In genomic region chr5:143213231-143213850, GRCh38 we compare ENCODE assay signal across 9 cellular contexts.
DNase-seq lines count a peak whose midpoint lies in the region; ATAC-seq and TF ChIP-seq lines count a peak whose summit lies in the region.
"Had no signal": no experiment of that assay in that cellular context is flagged by ENCODE, and none has a peak within 500 bp of the region (broad histone marks: within the 10 kb centered on the region; RNA-seq: fewer than 3 reads in every experiment).

No MANE protein-coding gene starts in this region.

- H3K4me1 Mint-ChIP-seq in chondrocyte (ENCODE audit: low read depth) = peaks cover 20% of the 10 kb centered on the region

- intact Hi-C loops in lower lobe of right lung (cut with DNase I) = no loop called here

- ATAC-seq in HG02938 (IDR thresholded peaks at IDR 0.05; ENCODE audit: unreplicated experiment) (peak; percentile 3), lower lobe of right lung (no peak)

- peak overlapping the region; percentile 21 for H3K4me3 Mint-ChIP-seq in chondrocyte (ENCODE audit: unreplicated experiment)

- H3K27me3 ChIP-seq in GM06990 (replicated peaks; ENCODE audit: control insufficient read depth, insufficient read depth, low read length) (no peaks in the 10 kb centered on the region), lower lobe of right lung (ENCODE audit: low read depth) (no peaks in the 10 kb centered on the region), MG63 (no peaks in the 10 kb centered on the region)

- 79 to 94% methylated on average over 5 to 6 of the region's 6 CpGs for WGBS in mesodermal cell (ENCODE audit: insufficient coverage in 2 of 2), 2 experiments

- H3K36me3 Mint-ChIP-seq in chondrocyte (ENCODE audit: low read depth) = peaks cover 13% of the 10 kb centered on the region

- no peaks in the 10 kb centered on the region for H3K27me3 Mint-ChIP-seq in chondrocyte (ENCODE audit: low read depth)

- H3K4me1 ChIP-seq in mesodermal cell (ENCODE audit: control insufficient read depth, insufficient read depth, low read length, poor library complexity, severe bottlenecking) (peaks cover 12% of the 10 kb centered on the region), lower lobe of right lung (peaks cover 31% of the 10 kb centered on the region)

- peak overlapping the region; percentile 42 for H3K27ac ChIP-seq in mesodermal cell (ENCODE audit: low read depth, low read length, severe bottlenecking)
- no peak overlapping the region for H3K27ac ChIP-seq in lower lobe of right lung

- H3K9me3 Mint-ChIP-seq in chondrocyte (ENCODE audit: low read depth) = no peaks in the 10 kb centered on the region

- H3K27ac Mint-ChIP-seq in chondrocyte (ENCODE audit: unreplicated experiment) = peak overlapping the region; percentile 81

- H3K36me3 ChIP-seq in GM06990 (ENCODE audit: control insufficient read depth, insufficient read depth, low read length) (no peaks in the 10 kb centered on the region), mesodermal cell (ENCODE audit: control insufficient read depth, insufficient read depth, low read length) (no peaks in the 10 kb centered on the region), lower lobe of right lung (peaks cover 5% of the 10 kb centered on the region), MG63 (no peaks in the 10 kb centered on the region)

- peak; percentile 66 for DNase-seq in GM06990 (ENCODE audit: extremely low read depth, insufficient read length)
- DNase-seq in chondrocyte (ENCODE audit: low spot score) = no peak
- no peak for DNase-seq in COLO668 (lab: John Stamatoyannopoulos, UW; ENCODE audit: unreplicated experiment)
- DNase-seq in SW 1271 (lab: John Stamatoyannopoulos, UW) = no peak
- no peak for DNase-seq in lower lobe of right lung
- no peak for DNase-seq in MG63
- DNase-seq: aorta had no signal

- H3K4me3 ChIP-seq in GM06990 (replicated peaks; ENCODE audit: low read depth, low read length) = no peak overlapping the region
- no peak overlapping the region for H3K4me3 ChIP-seq in mesodermal cell (ENCODE audit: extremely low read depth, insufficient read depth, low read length, poor library complexity, severe bottlenecking)
- H3K4me3 ChIP-seq in lower lobe of right lung = no peak overlapping the region
- no peak overlapping the region for H3K4me3 ChIP-seq in MG63

- no peaks in the 10 kb centered on the region for H3K9me3 ChIP-seq in mesodermal cell (ENCODE audit: control insufficient read depth, low read length)
- H3K9me3 ChIP-seq in lower lobe of right lung = no peaks in the 10 kb centered on the region
- H3K9me3 ChIP-seq in MG63 = no peaks in the 10 kb centered on the region

- TF ChIP-seq CTCF in GM06990 (IDR thresholded peaks at IDR 0.05; ENCODE audit: insufficient read depth, low read length, poor library complexity, severe bottlenecking) (no peak), chondrocyte (IDR thresholded peaks at IDR 0.05) (no peak), lower lobe of right lung (IDR thresholded peaks at IDR 0.05) (no peak)
